In the genomic region with DNA sequence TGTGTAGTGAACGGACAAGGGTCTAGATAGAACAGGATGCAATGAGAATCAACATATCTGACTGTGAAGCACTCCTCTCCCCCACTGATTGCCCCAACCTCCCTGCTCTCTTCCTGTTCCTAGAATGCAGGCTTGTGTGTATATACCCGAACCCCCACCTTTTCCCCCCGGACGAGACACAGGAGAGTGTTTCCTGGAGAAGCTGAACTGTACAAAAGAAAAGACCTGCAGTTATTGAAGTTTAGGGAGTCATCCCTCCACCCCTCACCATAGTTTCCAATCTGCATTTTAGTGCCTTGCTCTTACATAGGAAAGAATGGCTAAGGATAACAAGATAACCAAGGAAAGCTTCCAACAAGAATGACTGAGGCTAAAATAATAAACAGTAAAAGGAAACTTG, we compare ENCODE assay signal across 24 cellular contexts. TPM values are rescaled to one million over a fixed set of nuclear protein-coding genes. Genes with fewer than 3 reads are reported as not detected.
DNase-seq lines count a peak whose midpoint lies in the region; ATAC-seq, FAIRE-seq and TF ChIP-seq lines count a peak whose summit lies in the region.
"Had no signal": no experiment of that assay in that cellular context is flagged by ENCODE, and none has a peak within 500 bp of the region (broad histone marks: within the 10 kb centered on the region; RNA-seq: fewer than 3 reads in every experiment).

No MANE protein-coding gene starts in this region.

- TF ChIP-seq CTCF in progenitor cell of endocrine pancreas (IDR thresholded peaks at IDR 0.05; ENCODE audit: unreplicated experiment): no peak

- H3K4me1 Mint-ChIP-seq in progenitor cell of endocrine pancreas (ENCODE audit: low read depth): peaks cover 10% of the 10 kb centered on the region
- H3K4me1 Mint-ChIP-seq: B cell, memory B cell, T-cell had no signal

- H3K4me3 Mint-ChIP-seq in progenitor cell of endocrine pancreas (ENCODE audit: low read depth): no peak overlapping the region
- H3K4me3 Mint-ChIP-seq: activated CD8-positive, alpha-beta T cell treated with anti-CD3 and anti-CD28 coated beads for 36 hours; B cell; effector memory CD8-positive, alpha-beta T cell; memory B cell; natural killer cell treated with Interleukin-12 subunit alpha and Interleukin-12 subunit beta and Interleukin-15 and Interleukin-18, amount 100 ng/mL, for 72 hours; T-cell had no signal

- peaks cover 36% of the 10 kb centered on the region for H3K27me3 Mint-ChIP-seq in progenitor cell of endocrine pancreas
- H3K27me3 Mint-ChIP-seq: activated CD8-positive, alpha-beta T cell treated with anti-CD3 and anti-CD28 coated beads for 36 hours; memory B cell had no signal

- FAIRE-seq in urothelium cell line (lab: Jason Lieb, UNC): no peak
- FAIRE-seq: GM12892 had no signal

- no peaks in the 10 kb centered on the region for H3K36me3 Mint-ChIP-seq in progenitor cell of endocrine pancreas (ENCODE audit: insufficient read depth)
- H3K36me3 Mint-ChIP-seq: memory B cell; natural killer cell treated with Interleukin-12 subunit alpha and Interleukin-12 subunit beta and Interleukin-15 and Interleukin-18, amount 100 ng/mL, for 72 hours; T-cell had no signal

- DNase-seq in H4 (ENCODE audit: low spot score): peak; percentile 10
- peak; percentile 54 for DNase-seq in astrocyte of the hippocampus (ENCODE audit: low read depth, low spot score)
- peak; percentile 24 for DNase-seq in iris pigment epithelial cell (ENCODE audit: low read depth)
- peak; percentile 29 for DNase-seq in urothelium cell line (ENCODE audit: low spot score)
- no peak for DNase-seq in progenitor cell of endocrine pancreas (ENCODE audit: low spot score, unreplicated experiment)
- DNase-seq: activated CD4-positive, CD25-positive, alpha-beta regulatory T cell treated with anti-CD3 and anti-CD28 coated beads, Interleukin-2, amount 50 U/mL, for 72 hours; activated CD8-positive, alpha-beta T cell treated with anti-CD3 and anti-CD28 coated beads for 36 hours; activated naive CD4-positive, alpha-beta T cell; DMS79; effector memory CD8-positive, alpha-beta T cell; esophagus squamous epithelium; left cardiac atrium; NCI-H1048; NCI-H1930; NCI-H345; SHP77; T-cell; testis had no signal

- H3K9me3 Mint-ChIP-seq in progenitor cell of endocrine pancreas (ENCODE audit: low read depth): no peaks in the 10 kb centered on the region
- H3K9me3 Mint-ChIP-seq: activated CD8-positive, alpha-beta T cell treated with anti-CD3 and anti-CD28 coated beads for 36 hours; effector memory CD8-positive, alpha-beta T cell; memory B cell; natural killer cell treated with Interleukin-12 subunit alpha and Interleukin-12 subunit beta and Interleukin-15 and Interleukin-18, amount 100 ng/mL, for 72 hours; T-cell had no signal

- ATAC-seq in HG03159 (IDR thresholded peaks at IDR 0.05; ENCODE audit: unreplicated experiment): no peak
- ATAC-seq in HG02852 (IDR thresholded peaks at IDR 0.05; ENCODE audit: unreplicated experiment): no peak
- ATAC-seq: activated CD8-positive, alpha-beta T cell treated with anti-CD3 and anti-CD28 coated beads for 36 hours; effector memory CD8-positive, alpha-beta T cell; natural killer cell treated with Interleukin-12 subunit alpha and Interleukin-12 subunit beta and Interleukin-15 and Interleukin-18, amount 100 ng/mL, for 72 hours; T-cell had no signal

- H3K27ac Mint-ChIP-seq in progenitor cell of endocrine pancreas: no peak overlapping the region
- H3K27ac Mint-ChIP-seq: activated CD8-positive, alpha-beta T cell treated with anti-CD3 and anti-CD28 coated beads for 36 hours; B cell; effector memory CD8-positive, alpha-beta T cell; memory B cell; natural killer cell treated with Interleukin-12 subunit alpha and Interleukin-12 subunit beta and Interleukin-15 and Interleukin-18, amount 100 ng/mL, for 72 hours; T-cell had no signal

RNA-seq across cellular contexts. Expression of a gene that starts 55.4 kb away (rescaled TPM):
- 2.1 and 3.1 TPM in 2 replicates for total RNA-seq in H4 (2014; rRNA removed; shearing (Covaris generic))
- total RNA-seq in progenitor cell of endocrine pancreas: 14.4 and 17.8 TPM in 2 replicates
- total RNA-seq: activated CD8-positive, alpha-beta T cell treated with anti-CD3 and anti-CD28 coated beads for 36 hours; B cell; natural killer cell treated with Interleukin-12 subunit alpha and Interleukin-12 subunit beta and Interleukin-15 and Interleukin-18, amount 100 ng/mL, for 72 hours had no signal
